In genomic region chr3:14988988-14989394, GRCh38 we compare ENCODE assay signal across 8 cellular contexts. TPM values are rescaled to one million over a fixed set of nuclear protein-coding genes. Genes with fewer than 3 reads are reported as not detected.
DNase-seq lines count a peak whose midpoint lies in the region; ATAC-seq and TF ChIP-seq lines count a peak whose summit lies in the region.

No MANE protein-coding gene starts in this region.

- no peak overlapping the region for H4K91ac ChIP-seq in H9 (ENCODE audit: insufficient read length, low read depth, low read length)

- no peak overlapping the region for H3K14ac ChIP-seq in H9 (ENCODE audit: insufficient read depth, low read length)

- H3K23ac ChIP-seq in H9 (ENCODE audit: insufficient read length, low read depth, low read length): no peak overlapping the region

- peaks cover 32 to 38% of the 10 kb centered on the region in 2 experiments for H3K4me1 Mint-ChIP-seq in H9
- H3K4me1 Mint-ChIP-seq in effector memory CD8-positive, alpha-beta T cell (ENCODE audit: low read depth in 2 of 2): peaks cover 41 to 55% of the 10 kb centered on the region in 2 donors

- H2BK5ac ChIP-seq in H9 (ENCODE audit: insufficient read length, low read length): no peak overlapping the region

- no peak overlapping the region for H3K9ac ChIP-seq in H9 (ENCODE audit: extremely low read depth, insufficient read length, low read length)

- H4K5ac ChIP-seq in H9 (ENCODE audit: insufficient read length, low read depth, low read length): no peak overlapping the region

- no peaks in the 10 kb centered on the region for H3K36me3 ChIP-seq in tibial artery

- H3K79me1 ChIP-seq in H9 (ENCODE audit: insufficient read depth, low read depth, low read length, poor library complexity, severe bottlenecking): peaks cover 3% of the 10 kb centered on the region

- DNase-seq in NCI-H82 (lab: John Stamatoyannopoulos, UW) (peak; percentile 23), NCI-H82 treated with DMSO at 0.1 percent for 48 hours (lab: John Stamatoyannopoulos, UW; ENCODE audit: unreplicated experiment) (no peak), H9 (peak; percentile 70), NAMALWA (ENCODE audit: low spot score) (peak; percentile 94), SW 1271 (lab: John Stamatoyannopoulos, UW) (no peak), head of caudate nucleus (no peak), tibial artery (no peak)
- DNase-seq in effector memory CD8-positive, alpha-beta T cell: peak; percentile 18 to 29 (median 20)

- TF ChIP-seq CTCF in H9 (conservative IDR thresholded peaks at IDR 0.05): peak; percentile 55
- TF ChIP-seq CTCF in tibial artery (IDR thresholded peaks at IDR 0.05): no peak

- no peak overlapping the region for H4K8ac ChIP-seq in H9 (replicated peaks; ENCODE audit: insufficient read length, low read depth, low read length)

- H3K4ac ChIP-seq in H9 (ENCODE audit: low read depth, low read length): no peak overlapping the region

- H3K9me3 ChIP-seq in H9 (ENCODE audit: control insufficient read depth, low read depth, low read length) (no peaks in the 10 kb centered on the region), tibial artery (no peaks in the 10 kb centered on the region)

- no peak overlapping the region for H3K27ac Mint-ChIP-seq in H9
- peak overlapping the region in 1 of 2 donors; percentile 85 for H3K27ac Mint-ChIP-seq in effector memory CD8-positive, alpha-beta T cell

- no peak overlapping the region for H3T11ph ChIP-seq in H9 (ENCODE audit: low read length)

- no peak overlapping the region for H2BK15ac ChIP-seq in H9 (ENCODE audit: low read depth, low read length)

- no peak overlapping the region for H3K56ac ChIP-seq in H9 (ENCODE audit: insufficient read length, low read depth, low read length)

- no peaks in the 10 kb centered on the region for H4K20me1 ChIP-seq in H9 (ENCODE audit: control insufficient read depth, insufficient read depth, insufficient read length)

- no peak overlapping the region for H2BK120ac ChIP-seq in H9 (ENCODE audit: low read depth, low read length, poor library complexity, severe bottlenecking)

- H3K36me3 Mint-ChIP-seq in H9 (ENCODE audit: insufficient read depth in 1 of 3, low read depth in 3 of 3): peaks cover 3 to 11% (median 5%) of the 10 kb centered on the region in 3 experiments; a peak in 6 of 7 replicates
- H3K36me3 Mint-ChIP-seq in effector memory CD8-positive, alpha-beta T cell (ENCODE audit: insufficient read depth): no peaks in the 10 kb centered on the region

- peak; percentile 99 for ATAC-seq in effector memory CD8-positive, alpha-beta T cell (replicated peaks)

- no peaks in the 10 kb centered on the region for H3K23me2 ChIP-seq in H9 (ENCODE audit: insufficient read length, low read depth, low read length, poor library complexity, severe bottlenecking)

- H2AFZ ChIP-seq in H9 (ENCODE audit: low read length): no peak overlapping the region

- H3K9me3 Mint-ChIP-seq in H9: peaks cover 0 to 2% of the 10 kb centered on the region in 2 experiments; a peak in 1 of 5 replicates
- H3K9me3 Mint-ChIP-seq in effector memory CD8-positive, alpha-beta T cell: no peaks in the 10 kb centered on the region

- no peak overlapping the region for H3K4me3 ChIP-seq in tibial artery

- no peak overlapping the region for H2BK12ac ChIP-seq in H9 (ENCODE audit: insufficient read length, low read depth, low read length)

- H3K27ac ChIP-seq in H9 (ENCODE audit: insufficient read length, low read depth, low read length) (no peak overlapping the region), tibial artery (no peak overlapping the region)

- H3K27me3 ChIP-seq in H9 (ENCODE audit: insufficient read depth, low read length) (no peaks in the 10 kb centered on the region; the same call in 1 of the 2 replicates), tibial artery (no peaks in the 10 kb centered on the region)

- intact Hi-C loops in head of caudate nucleus (cut with DNase I) (no loop called here), tibial artery (cut with DNase I; ENCODE audit: low total_unique reads) (no loop called here)

- H3K4me2 ChIP-seq in H9 (ENCODE audit: insufficient read depth, insufficient read length, low read length): no peak overlapping the region

- peaks cover 3% of the 10 kb centered on the region for H3K79me2 ChIP-seq in H9 (ENCODE audit: insufficient read depth, low read length)

- no peak overlapping the region for H2AK5ac ChIP-seq in H9 (ENCODE audit: insufficient read length, low read length)

- H3K27me3 Mint-ChIP-seq in H9 (ENCODE audit: low read depth): no peaks in the 10 kb centered on the region; the same call in 1 of the 2 replicates
- no peaks in the 10 kb centered on the region for H3K27me3 Mint-ChIP-seq in effector memory CD8-positive, alpha-beta T cell

- H3K18ac ChIP-seq in H9 (ENCODE audit: insufficient read length, low read depth, low read length): no peak overlapping the region

- H2BK20ac ChIP-seq in H9 (ENCODE audit: low read depth, low read length, poor library complexity, severe bottlenecking): no peak overlapping the region

- no CpG with 5 or more reads among the region's 3 CpGs for WGBS in H9 (ENCODE audit: extremely low coverage, insufficient read length, low lambda C conversion rate)

- peaks cover 3% of the 10 kb centered on the region; the same call in 1 of the 2 replicates for H3K4me1 ChIP-seq in H9 (ENCODE audit: insufficient read depth, low read length)
- H3K4me1 ChIP-seq in tibial artery: peaks cover 0 to 38% (median 13%) of the 10 kb centered on the region in 4 donors

- H3K4me3 Mint-ChIP-seq in H9: no peak overlapping the region
- H3K4me3 Mint-ChIP-seq in effector memory CD8-positive, alpha-beta T cell: peak overlapping the region in 1 of 2 donors; percentile 16

RNA-seq across cellular contexts. Expression of gene NR2C2, which starts 41.6 kb away (rescaled TPM):
- 38.2 and 38.5 TPM in 2 replicates for total RNA-seq in H9 (2021)

Comparison
In these comparisons a context has a peak if more than half of its experiments do, and no peak if none do; other contexts are left out.
1. DNase-seq: peak in NCI-H82 (single experiment), H9 (single experiment), NAMALWA (single experiment) and effector memory CD8-positive, alpha-beta T cell (3 of 3); none in NCI-H82 treated with DMSO at 0.1 percent for 48 hours (single experiment), SW 1271 (0 of 2), head of caudate nucleus (0 of 42) and tibial artery (0 of 2).